ENCODE assay signal across 21 cellular contexts in genomic region chr5:127851964-127852363, GRCh38.
"Had no signal": no experiment of that assay in that cellular context is flagged by ENCODE, and none has a peak within 500 bp of the region (broad histone marks: within the 10 kb centered on the region; RNA-seq: fewer than 3 reads in every experiment).

No MANE protein-coding gene starts in this region.

- H3K9me3 ChIP-seq: ovary, suprapubic skin, thoracic aorta, tibial artery, uterus had no signal

- DNase-seq: head of caudate nucleus; hippocampal formation; kidney glomerular epithelial cell; left ventricle myocardium inferior; midbrain; naive thymus-derived CD4-positive, alpha-beta T cell; ovary; retina; right cardiac atrium; spleen; stimulated activated CD4-positive, alpha-beta T cell treated with anti-CD3 and anti-CD28 coated beads, Interleukin-4, amount 100 ng/mL, for 24 hours; stimulated activated naive CD4-positive, alpha-beta T cell; tibial artery; uterus had no signal

- H3K4me3 ChIP-seq: left ventricle myocardium inferior, lung, ovary, skin epidermis, spleen, suprapubic skin, thoracic aorta, tibial artery, uterus had no signal

- H3K27ac ChIP-seq: left ventricle myocardium inferior, ovary, skin epidermis, spleen, suprapubic skin, thoracic aorta, tibial artery, uterus had no signal

- H3K36me3 ChIP-seq: left ventricle myocardium inferior, ovary, spleen, suprapubic skin, thoracic aorta, uterus had no signal

- H3K4me1 ChIP-seq: left ventricle myocardium inferior, spleen, suprapubic skin, tibial artery, uterus had no signal

- ATAC-seq: naive thymus-derived CD4-positive, alpha-beta T cell; natural killer cell treated with Interleukin-12 subunit alpha and Interleukin-12 subunit beta and Interleukin-15 and Interleukin-18, amount 100 ng/mL, for 72 hours; right cardiac atrium; sciatic nerve; stimulated activated effector memory CD8-positive, alpha-beta T cell treated with anti-CD3 and anti-CD28 coated beads, Interleukin-12 subunit alpha, Interleukin-12 subunit beta, amount 100 ng/mL, for 72 hours had no signal

- H3K27me3 ChIP-seq: ovary, spleen, suprapubic skin, tibial artery, uterus had no signal
